ENCODE assay signal across 10 cellular contexts in the genomic region with DNA sequence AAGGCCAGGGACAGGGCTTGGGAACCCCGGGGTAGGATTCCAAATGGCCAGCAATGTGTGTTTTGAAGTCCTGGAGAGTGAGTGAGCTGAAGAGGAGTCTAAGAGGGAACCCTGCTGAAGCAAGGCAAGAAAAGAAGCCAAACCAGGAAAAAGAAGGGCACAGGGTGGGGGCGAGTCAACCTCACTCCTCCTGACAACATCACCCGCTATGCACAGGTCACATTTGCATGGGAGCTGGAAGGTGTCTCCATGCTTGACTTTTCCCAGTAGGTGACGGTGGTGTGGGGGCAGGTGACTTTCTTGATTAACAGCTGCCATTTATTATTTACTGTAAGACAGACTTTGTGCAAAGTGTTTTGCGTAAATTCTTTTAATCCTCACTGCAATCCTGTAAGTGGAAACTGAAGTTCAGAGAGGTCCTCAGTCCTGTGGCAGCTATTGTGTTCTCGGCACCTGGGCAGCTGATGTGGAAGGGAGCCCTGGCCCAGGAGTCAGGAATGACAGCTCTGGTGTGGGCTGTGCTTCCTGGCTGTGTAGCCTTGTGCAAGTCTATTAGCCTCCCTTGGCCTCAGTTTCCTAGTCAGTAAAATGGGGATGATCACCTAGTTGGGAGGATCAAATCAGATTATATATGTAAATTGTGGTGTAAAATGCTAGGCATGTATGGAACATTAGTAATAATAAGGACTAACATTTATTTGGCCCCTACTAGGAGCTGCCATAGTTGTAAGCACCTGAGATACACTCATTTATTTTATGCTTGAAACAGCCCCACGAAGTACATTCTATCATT.
DNase-seq lines count a peak whose midpoint lies in the region; ATAC-seq and TF ChIP-seq lines count a peak whose summit lies in the region.
"Had no signal": no experiment of that assay in that cellular context is flagged by ENCODE, and none has a peak within 500 bp of the region (broad histone marks: within the 10 kb centered on the region; RNA-seq: fewer than 3 reads in every experiment).

No MANE protein-coding gene starts in this region.

- peak overlapping the region; percentile 69 for H3K27ac Mint-ChIP-seq in activated naive CD4-positive, alpha-beta T cell treated with anti-CD3 and anti-CD28 coated beads, Interleukin-2, amount 10 ng/mL, durations not matched to agents 7 days and 5 days

- H3K36me3 ChIP-seq in OCI-LY7 (ENCODE audit: insufficient read depth, low read length) (no peaks in the 10 kb centered on the region), spleen (peaks cover 0 to 3% (median 0%) of the 10 kb centered on the region in 6 donors)
- H3K36me3 ChIP-seq: prostate gland, SJSA1 had no signal

- H3K9me3 Mint-ChIP-seq in activated naive CD4-positive, alpha-beta T cell treated with anti-CD3 and anti-CD28 coated beads, Interleukin-2, amount 10 ng/mL, durations not matched to agents 7 days and 5 days: peaks cover 6% of the 10 kb centered on the region

- no peaks in the 10 kb centered on the region for H3K9me2 ChIP-seq in OCI-LY7 (ENCODE audit: insufficient read depth, low read length)

- no peak for TF ChIP-seq CTCF in OCI-LY7 (conservative IDR thresholded peaks at IDR 0.05; ENCODE audit: low read length)
- no peak for TF ChIP-seq CTCF in spleen (IDR thresholded peaks at IDR 0.05 in 8 of 11, conservative IDR thresholded peaks at IDR 0.05 in 3 of 11)

- CTCF ChIA-PET in activated naive CD4-positive, alpha-beta T cell treated with anti-CD3 and anti-CD28 coated beads, Interleukin-2, amount 10 ng/mL, durations not matched to agents 7 days and 5 days (lab: Charles Lee): interaction anchor here (0.8 to 2.1 kb wide), 8 partner anchors 9 to 58 kb away, joined by 3 to 8 read pairs (median 3); no protein-coding TSS in a partner anchor
- CTCF ChIA-PET in OCI-LY7 (lab: Charles Lee; ENCODE audit: unreplicated experiment): interaction anchor here (0.6 to 1.3 kb wide), 3 partner anchors 12 to 19 kb away, joined by 3 to 4 read pairs (median 3); no protein-coding TSS in a partner anchor

- H3K4me1 ChIP-seq in OCI-LY7 (ENCODE audit: insufficient read depth, low read length, poor library complexity, severe bottlenecking) (peaks cover 43% of the 10 kb centered on the region), spleen (peaks cover 28 to 89% (median 62%) of the 10 kb centered on the region in 6 donors)
- H3K4me1 ChIP-seq: prostate gland had no signal

- H3K79me2 ChIP-seq in OCI-LY7 (ENCODE audit: insufficient read depth, low read depth, low read length): no peaks in the 10 kb centered on the region

- H3K9me3 ChIP-seq in OCI-LY7 (ENCODE audit: low read length) (no peaks in the 10 kb centered on the region), spleen (no peaks in the 10 kb centered on the region)
- H3K9me3 ChIP-seq: prostate gland, SJSA1 had no signal

- peaks cover 18% of the 10 kb centered on the region for H3K27me3 Mint-ChIP-seq in activated naive CD4-positive, alpha-beta T cell treated with anti-CD3 and anti-CD28 coated beads, Interleukin-2, amount 10 ng/mL, durations not matched to agents 7 days and 5 days

- TF ChIP-seq POLR2A in spleen (IDR thresholded peaks at IDR 0.05): no peak

- no TSS peak for BruUV-seq in OCI-LY7 (replicated peaks; lab: Mats Ljungman, UMichigan)

- intact Hi-C loops in OCI-LY7 (cut with micrococcal nuclease; ENCODE audit: unreplicated experiment): no loop called here
- intact Hi-C loops in spleen (cut with DNase I; ENCODE audit: low total_unique reads): no loop called here
- intact Hi-C loops in sciatic nerve (cut with DNase I): no loop called here

- no peaks in the 10 kb centered on the region for H3K27me3 ChIP-seq in spleen (replicated peaks in 1 of 7)
- H3K27me3 ChIP-seq: SJSA1 had no signal

- H3K36me3 Mint-ChIP-seq in activated naive CD4-positive, alpha-beta T cell treated with anti-CD3 and anti-CD28 coated beads, Interleukin-2, amount 10 ng/mL, durations not matched to agents 7 days and 5 days: no peaks in the 10 kb centered on the region

- no peak for DNase-seq in activated naive CD4-positive, alpha-beta T cell treated with anti-CD3 and anti-CD28 coated beads, Interleukin-2, amount 10 ng/mL, durations not matched to agents 7 days and 5 days
- no peak for DNase-seq in activated naive CD4-positive, alpha-beta T cell (lab: John Stamatoyannopoulos, UW)
- no peak for DNase-seq in OCI-LY7 (ENCODE audit: low spot score)
- no peak for DNase-seq in epithelial cell of prostate (ENCODE audit: low read depth, low spot score)
- DNase-seq in spleen: no peak
- DNase-seq in RKO (ENCODE audit: low spot score): no peak
- no peak for DNase-seq in NCI-H2029 (lab: John Stamatoyannopoulos, UW)
- no peak for DNase-seq in sciatic nerve (ENCODE audit: low spot score)

- H2AFZ ChIP-seq in OCI-LY7 (ENCODE audit: low read length): peak overlapping the region; percentile 96

- 82 to 87% (median 86%) methylated on average over 7 of the region's 7 CpGs for WGBS in spleen, 5 donors

- ATAC-seq in sciatic nerve: no peak

- H3K4me1 Mint-ChIP-seq in activated naive CD4-positive, alpha-beta T cell treated with anti-CD3 and anti-CD28 coated beads, Interleukin-2, amount 10 ng/mL, durations not matched to agents 7 days and 5 days: peaks cover 60% of the 10 kb centered on the region

- no peaks in the 10 kb centered on the region for H4K20me1 ChIP-seq in OCI-LY7 (ENCODE audit: insufficient read depth, low read length)

- H3K4me3 ChIP-seq in OCI-LY7 (ENCODE audit: low read depth, low read length, poor library complexity, severe bottlenecking) (peak overlapping the region; percentile 47), spleen (no peak overlapping the region)
- H3K4me3 ChIP-seq: prostate gland, SJSA1 had no signal

- no peak overlapping the region for H3K4me3 Mint-ChIP-seq in activated naive CD4-positive, alpha-beta T cell treated with anti-CD3 and anti-CD28 coated beads, Interleukin-2, amount 10 ng/mL, durations not matched to agents 7 days and 5 days

- POLR2A ChIA-PET in OCI-LY7 (lab: Charles Lee): interaction anchor here (0.6 to 1.2 kb wide), 6 partner anchors 9 to 1634 kb away, joined by 3 to 4 read pairs (median 3); no protein-coding TSS in a partner anchor

- H3K27ac ChIP-seq in OCI-LY7 (ENCODE audit: low read depth, low read length, poor library complexity, severe bottlenecking) (peak overlapping the region; percentile 57), epithelial cell of prostate (peak overlapping the region; percentile 98), spleen (peak overlapping the region in 7 of 8 donors; percentile 15 to 70 (median 24))
- H3K27ac ChIP-seq: prostate gland, SJSA1 had no signal

- H3K4me2 ChIP-seq in OCI-LY7 (ENCODE audit: low read length): peak overlapping the region; percentile 72

Comparison
In these comparisons a context has a peak if more than half of its experiments do, and no peak if none do; other contexts are left out.
1. H3K27ac ChIP-seq: peak in every context shown above with its lines; median percentile 98 in epithelial cell of prostate; 57 in OCI-LY7; 24 in spleen.